26 cellular contexts compared by ENCODE assay signal in the genomic region with DNA sequence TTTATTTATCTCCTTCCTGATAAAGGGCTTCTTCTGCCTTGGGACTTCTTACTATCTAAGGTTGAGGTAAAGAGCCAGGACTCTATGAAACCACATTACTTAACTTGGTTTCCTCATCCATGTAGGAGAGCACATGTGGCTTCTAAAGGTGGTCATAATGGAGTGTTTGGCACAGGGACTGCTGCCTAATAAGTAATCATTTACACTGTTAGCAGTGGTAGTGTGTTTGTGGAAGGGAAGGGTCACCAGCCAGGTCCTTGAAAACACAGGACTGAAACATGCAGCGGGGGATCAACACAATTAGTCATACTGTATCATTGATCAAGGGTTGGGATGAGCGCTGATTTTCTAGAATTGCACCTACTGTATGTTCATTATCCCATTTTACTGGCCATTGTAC. TPM values are rescaled to one million over a fixed set of nuclear protein-coding genes. Genes with fewer than 3 reads are reported as not detected.
DNase-seq lines count a peak whose midpoint lies in the region; TF ChIP-seq lines count a peak whose summit lies in the region.
"Had no signal": no experiment of that assay in that cellular context is flagged by ENCODE, and none has a peak within 500 bp of the region (broad histone marks: within the 10 kb centered on the region; RNA-seq: fewer than 3 reads in every experiment).

No MANE protein-coding gene starts in this region.

- H2BK20ac ChIP-seq in H9 (ENCODE audit: low read depth, low read length, poor library complexity, severe bottlenecking), result no peak overlapping the region

- no peak overlapping the region for H3K56ac ChIP-seq in H9 (ENCODE audit: insufficient read length, low read depth, low read length)

- no peak overlapping the region for H2BK120ac ChIP-seq in H9 (ENCODE audit: low read depth, low read length, poor library complexity, severe bottlenecking)

- H3K9ac ChIP-seq in H9 (ENCODE audit: extremely low read depth, insufficient read length, low read length), result no peak overlapping the region
- H3K9ac ChIP-seq: GM23248 had no signal

- no peak for TF ChIP-seq CTCF in H9 (conservative IDR thresholded peaks at IDR 0.05)
- no peak for TF ChIP-seq CTCF in PC-9 (conservative IDR thresholded peaks at IDR 0.05)
- no peak for TF ChIP-seq CTCF in stomach (IDR thresholded peaks at IDR 0.05)

- H3K79me2 ChIP-seq in H9 (ENCODE audit: insufficient read depth, low read length) (peaks cover 35% of the 10 kb centered on the region; the same call in 1 of the 2 replicates), PC-9 (ENCODE audit: low read depth) (peaks cover 82% of the 10 kb centered on the region)

- TF ChIP-seq POLR2A in stomach (IDR thresholded peaks at IDR 0.05), result no peak

- no peak overlapping the region for H3T11ph ChIP-seq in H9 (ENCODE audit: low read length)

- H2AFZ ChIP-seq in H9 (ENCODE audit: low read length) (no peak overlapping the region), PC-9 (no peak overlapping the region)
- H2AFZ ChIP-seq: GM23248 had no signal

- H3K4me1 ChIP-seq in H9 (ENCODE audit: insufficient read depth, low read length), result peaks cover 7% of the 10 kb centered on the region; the same call in 1 of the 2 replicates
- peaks cover 28% of the 10 kb centered on the region for H3K4me1 ChIP-seq in PC-9 (replicated peaks; ENCODE audit: insufficient read depth)
- H3K4me1 ChIP-seq in stomach, result peaks cover 15 to 85% (median 61%) of the 10 kb centered on the region in 4 donors

- H3K23ac ChIP-seq in H9 (ENCODE audit: insufficient read length, low read depth, low read length), result no peak overlapping the region

- H3K4ac ChIP-seq in H9 (ENCODE audit: low read depth, low read length), result no peak overlapping the region

- H3K4me2 ChIP-seq in H9 (ENCODE audit: insufficient read depth, insufficient read length, low read length), result no peak overlapping the region
- H3K4me2 ChIP-seq in PC-9, result peak overlapping the region; percentile 7; the same call in 1 of the 2 replicates

- H3K36me3 ChIP-seq in PC-9 (ENCODE audit: low read depth), result 0 out of 2 replicates have a peak, but pooled peaks cover 8% of the 10 kb centered on the region
- peaks cover 1 to 13% (median 11%) of the 10 kb centered on the region in 4 donors for H3K36me3 ChIP-seq in stomach

- H3K23me2 ChIP-seq in H9 (ENCODE audit: insufficient read length, low read depth, low read length, poor library complexity, severe bottlenecking), result no peaks in the 10 kb centered on the region

- H3F3A ChIP-seq in PC-9 (ENCODE audit: insufficient read depth, low read depth), result peaks cover 5% of the 10 kb centered on the region; the same call in 1 of the 2 replicates

- H3K27ac Mint-ChIP-seq in H9, result peak overlapping the region in 2 of 3 experiments; percentile 32 to 50; a peak in 2 of 7 replicates
- H3K27ac Mint-ChIP-seq in activated T-helper 1 cell treated with anti-CD3 and anti-CD28 coated beads, Interleukin-12 subunit alpha, Interleukin-12 subunit beta, Interleukin-2, Interleukin-4 antibody, amounts not matched to agents 30 ng/mL and 10 ng/mL and 1 ng/mL, durations not matched to agents 14 hours and 24 hours and 36 hours, result no peak overlapping the region
- H3K27ac Mint-ChIP-seq: activated naive CD4-positive, alpha-beta T cell treated with anti-CD3 and anti-CD28 coated beads, Interleukin-2, amount 50 U/mL, for 24 hours; activated T-helper 2 cell treated with anti-CD3 and anti-CD28 coated beads, Interferon-gamma antibody, Interleukin-2, Interleukin-4, amounts not matched to agents 10 μg/mL and 5 μg/mL and 100 μg/mL, durations not matched to agents 14 hours and 24 hours and 36 hours; HFFc6; immature natural killer cell; natural killer cell had no signal

- POLR2A ChIA-PET in PC-9 (lab: Charles Lee; ENCODE audit: unreplicated experiment), result no interaction called here

- H4K5ac ChIP-seq in H9 (ENCODE audit: insufficient read length, low read depth, low read length), result no peak overlapping the region

- no CpG with 5 or more reads among the region's 2 CpGs for WGBS in H9 (ENCODE audit: extremely low coverage, insufficient read length, low lambda C conversion rate)
- WGBS in stomach, 5 donors, result 48 to 86% (median 61%) methylated on average over 2 of the region's 2 CpGs

- intact Hi-C loops in PC-9 (cut with micrococcal nuclease; ENCODE audit: unreplicated experiment) (loop anchor here (5.0 kb wide), 1 partner anchor 60 kb away; a partner anchor contains a TSS), stomach (cut with DNase I; ENCODE audit: low total_unique reads) (no loop called here)
- intact Hi-C loops in activated T-helper 1 cell treated with anti-CD3 and anti-CD28 coated beads, Interleukin-12 subunit alpha, Interleukin-12 subunit beta, Interleukin-2, Interleukin-4 antibody, amounts not matched to agents 30 ng/mL and 10 ng/mL and 1 ng/mL, durations not matched to agents 14 hours and 24 hours and 36 hours (cut with micrococcal nuclease), result no loop called here

- peaks cover 3% of the 10 kb centered on the region for H3K79me1 ChIP-seq in H9 (ENCODE audit: insufficient read depth, low read depth, low read length, poor library complexity, severe bottlenecking)

- no peaks in the 10 kb centered on the region for H3K9me2 ChIP-seq in PC-9 (ENCODE audit: insufficient read depth)

- CTCF ChIA-PET in PC-9 (lab: Charles Lee), result no interaction called here

- H2BK12ac ChIP-seq in H9 (ENCODE audit: insufficient read length, low read depth, low read length), result no peak overlapping the region

- no peak overlapping the region for H2BK15ac ChIP-seq in H9 (ENCODE audit: low read depth, low read length)

- peaks cover 21 to 34% (median 30%) of the 10 kb centered on the region in 3 experiments for H3K36me3 Mint-ChIP-seq in H9 (ENCODE audit: insufficient read depth in 1 of 3, low read depth in 3 of 3)
- H3K36me3 Mint-ChIP-seq in activated T-helper 1 cell treated with anti-CD3 and anti-CD28 coated beads, Interleukin-12 subunit alpha, Interleukin-12 subunit beta, Interleukin-2, Interleukin-4 antibody, amounts not matched to agents 30 ng/mL and 10 ng/mL and 1 ng/mL, durations not matched to agents 14 hours and 24 hours and 36 hours (ENCODE audit: low read depth), result peaks cover 7% of the 10 kb centered on the region
- H3K36me3 Mint-ChIP-seq: natural killer cell had no signal

- no peak overlapping the region for H2BK5ac ChIP-seq in H9 (ENCODE audit: insufficient read length, low read length)

- no peak overlapping the region for H3K4me3 Mint-ChIP-seq in H9
- H3K4me3 Mint-ChIP-seq in activated T-helper 1 cell treated with anti-CD3 and anti-CD28 coated beads, Interleukin-12 subunit alpha, Interleukin-12 subunit beta, Interleukin-2, Interleukin-4 antibody, amounts not matched to agents 30 ng/mL and 10 ng/mL and 1 ng/mL, durations not matched to agents 14 hours and 24 hours and 36 hours, result no peak overlapping the region
- H3K4me3 Mint-ChIP-seq: activated naive CD4-positive, alpha-beta T cell treated with anti-CD3 and anti-CD28 coated beads, Interleukin-2, amount 50 U/mL, for 24 hours; HFFc6; immature natural killer cell; natural killer cell had no signal

- H3K4me3 ChIP-seq in PC-9 (no peak overlapping the region), stomach (no peak overlapping the region)
- H3K4me3 ChIP-seq: coronary artery, gastrocnemius medialis, GM23248, Peyer's patch, right atrium auricular region, upper lobe of left lung had no signal

- DNase-seq in H9, result no peak
- DNase-seq in PC-9, result no peak
- peak; percentile 69 for DNase-seq in kidney tubule cell (ENCODE audit: low spot score)
- no peak for DNase-seq in stomach
- no peak for DNase-seq in activated CD8-positive, alpha-beta memory T cell treated with anti-CD3 and anti-CD28 coated beads, Interleukin-2, amount 50 U/mL, for 4 hours
- no peak for DNase-seq in AG08395 (ENCODE audit: low spot score)
- no peak for DNase-seq in activated T-helper 1 cell treated with anti-CD3 and anti-CD28 coated beads, Interleukin-12 subunit alpha, Interleukin-12 subunit beta, Interleukin-2, Interleukin-4 antibody, amounts not matched to agents 30 ng/mL and 10 ng/mL and 1 ng/mL, durations not matched to agents 14 hours and 24 hours and 36 hours (ENCODE audit: low spot score)
- DNase-seq: amygdala; gastrocnemius medialis; GM23248; HFFc6; hypothalamus; immature natural killer cell; natural killer cell; NCI-H1048; NCI-H1694; NCI-H446 treated with DMSO at 0.1 percent for 48 hours; NK-92 treated with Interleukin-12 subunit alpha and Interleukin-12 subunit beta, amount 100 ng/mL, for 24 hours; Peyer's patch; SIG-M5; T1000; upper lobe of left lung had no signal

- H3K27me3 ChIP-seq in H9 (ENCODE audit: insufficient read depth, low read length) (no peaks in the 10 kb centered on the region), PC-9 (ENCODE audit: insufficient read depth, low read depth) (no peaks in the 10 kb centered on the region), stomach (no peaks in the 10 kb centered on the region)
- H3K27me3 ChIP-seq: gastrocnemius medialis, Peyer's patch, right atrium auricular region, upper lobe of left lung had no signal

- no peak overlapping the region for H3K27ac ChIP-seq in H9 (ENCODE audit: insufficient read length, low read depth, low read length)
- H3K27ac ChIP-seq in PC-9, result peak overlapping the region; percentile 12; the same call in 1 of the 2 replicates
- H3K27ac ChIP-seq in stomach, result peak overlapping the region in 4 of 5 donors; percentile 23 to 68 (median 54)
- H3K27ac ChIP-seq: coronary artery, gastrocnemius medialis, GM23248, Peyer's patch, right atrium auricular region, upper lobe of left lung had no signal

- H3K14ac ChIP-seq in H9 (ENCODE audit: insufficient read depth, low read length), result no peak overlapping the region

- H4K20me1 ChIP-seq in H9 (ENCODE audit: control insufficient read depth, insufficient read depth, insufficient read length) (no peaks in the 10 kb centered on the region), PC-9 (ENCODE audit: insufficient read depth) (peaks cover 61% of the 10 kb centered on the region)

- TF ChIP-seq EP300 in stomach (IDR thresholded peaks at IDR 0.05), result no peak

- H4K91ac ChIP-seq in H9 (ENCODE audit: insufficient read length, low read depth, low read length), result no peak overlapping the region

- no TSS peak for BruUV-seq in PC-9 (replicated peaks; lab: Mats Ljungman, UMichigan)

- H3K9me3 Mint-ChIP-seq in H9, result peaks cover 0 to 3% of the 10 kb centered on the region in 2 experiments; a peak in 2 of 5 replicates
- H3K9me3 Mint-ChIP-seq in activated T-helper 1 cell treated with anti-CD3 and anti-CD28 coated beads, Interleukin-12 subunit alpha, Interleukin-12 subunit beta, Interleukin-2, Interleukin-4 antibody, amounts not matched to agents 30 ng/mL and 10 ng/mL and 1 ng/mL, durations not matched to agents 14 hours and 24 hours and 36 hours, result no peaks in the 10 kb centered on the region
- H3K9me3 Mint-ChIP-seq: activated naive CD4-positive, alpha-beta T cell treated with anti-CD3 and anti-CD28 coated beads, Interleukin-2, amount 50 U/mL, for 24 hours; activated T-helper 2 cell treated with anti-CD3 and anti-CD28 coated beads, Interferon-gamma antibody, Interleukin-2, Interleukin-4, amounts not matched to agents 10 μg/mL and 5 μg/mL and 100 μg/mL, durations not matched to agents 14 hours and 24 hours and 36 hours; HFFc6; immature natural killer cell; natural killer cell had no signal

- no peak overlapping the region for H3K18ac ChIP-seq in H9 (ENCODE audit: insufficient read length, low read depth, low read length)

- H2AK5ac ChIP-seq in H9 (ENCODE audit: insufficient read length, low read length), result no peak overlapping the region

- peaks cover 22 to 23% of the 10 kb centered on the region in 2 experiments for H3K4me1 Mint-ChIP-seq in H9
- H3K4me1 Mint-ChIP-seq in activated T-helper 1 cell treated with anti-CD3 and anti-CD28 coated beads, Interleukin-12 subunit alpha, Interleukin-12 subunit beta, Interleukin-2, Interleukin-4 antibody, amounts not matched to agents 30 ng/mL and 10 ng/mL and 1 ng/mL, durations not matched to agents 14 hours and 24 hours and 36 hours (ENCODE audit: low read depth), result peaks cover 28% of the 10 kb centered on the region
- H3K4me1 Mint-ChIP-seq: activated naive CD4-positive, alpha-beta T cell treated with anti-CD3 and anti-CD28 coated beads, Interleukin-2, amount 50 U/mL, for 24 hours had no signal

- H3K9me3 ChIP-seq in H9 (ENCODE audit: control insufficient read depth, low read depth, low read length) (no peaks in the 10 kb centered on the region), PC-9 (ENCODE audit: insufficient read depth, low read depth) (no peaks in the 10 kb centered on the region), stomach (no peaks in the 10 kb centered on the region)
- H3K9me3 ChIP-seq: gastrocnemius medialis, Peyer's patch, right atrium auricular region, upper lobe of left lung had no signal

- H3K27me3 Mint-ChIP-seq in H9 (ENCODE audit: low read depth), result no peaks in the 10 kb centered on the region
- no peaks in the 10 kb centered on the region for H3K27me3 Mint-ChIP-seq in activated T-helper 1 cell treated with anti-CD3 and anti-CD28 coated beads, Interleukin-12 subunit alpha, Interleukin-12 subunit beta, Interleukin-2, Interleukin-4 antibody, amounts not matched to agents 30 ng/mL and 10 ng/mL and 1 ng/mL, durations not matched to agents 14 hours and 24 hours and 36 hours (ENCODE audit: insufficient read depth)
- H3K27me3 Mint-ChIP-seq: activated naive CD4-positive, alpha-beta T cell treated with anti-CD3 and anti-CD28 coated beads, Interleukin-2, amount 50 U/mL, for 24 hours had no signal

- H4K8ac ChIP-seq in H9 (replicated peaks; ENCODE audit: insufficient read length, low read depth, low read length), result no peak overlapping the region

RNA-seq across cellular contexts. Expression of a gene that starts 59.6 kb away (rescaled TPM):
- total RNA-seq in H9 (2021) (74.8 and 77.9 TPM in 2 replicates), PC-9 (2021) (54.8 and 59.9 TPM in 2 replicates), stomach (10 to 100 TPM; 12.3 to 72.8 (median 40.4) TPM)
- 10 to 100 TPM; 16.5 to 21.5 (median 20.5) TPM for polyA plus RNA-seq in stomach
- total RNA-seq in activated T-helper 1 cell treated with anti-CD3 and anti-CD28 coated beads, Interleukin-12 subunit alpha, Interleukin-12 subunit beta, Interleukin-2, Interleukin-4 antibody, amounts not matched to agents 30 ng/mL and 10 ng/mL and 1 ng/mL, durations not matched to agents 14 hours and 24 hours and 36 hours, result 109 and 112 TPM in 2 replicates
